9 cellular contexts compared by ENCODE assay signal in the genomic region with DNA sequence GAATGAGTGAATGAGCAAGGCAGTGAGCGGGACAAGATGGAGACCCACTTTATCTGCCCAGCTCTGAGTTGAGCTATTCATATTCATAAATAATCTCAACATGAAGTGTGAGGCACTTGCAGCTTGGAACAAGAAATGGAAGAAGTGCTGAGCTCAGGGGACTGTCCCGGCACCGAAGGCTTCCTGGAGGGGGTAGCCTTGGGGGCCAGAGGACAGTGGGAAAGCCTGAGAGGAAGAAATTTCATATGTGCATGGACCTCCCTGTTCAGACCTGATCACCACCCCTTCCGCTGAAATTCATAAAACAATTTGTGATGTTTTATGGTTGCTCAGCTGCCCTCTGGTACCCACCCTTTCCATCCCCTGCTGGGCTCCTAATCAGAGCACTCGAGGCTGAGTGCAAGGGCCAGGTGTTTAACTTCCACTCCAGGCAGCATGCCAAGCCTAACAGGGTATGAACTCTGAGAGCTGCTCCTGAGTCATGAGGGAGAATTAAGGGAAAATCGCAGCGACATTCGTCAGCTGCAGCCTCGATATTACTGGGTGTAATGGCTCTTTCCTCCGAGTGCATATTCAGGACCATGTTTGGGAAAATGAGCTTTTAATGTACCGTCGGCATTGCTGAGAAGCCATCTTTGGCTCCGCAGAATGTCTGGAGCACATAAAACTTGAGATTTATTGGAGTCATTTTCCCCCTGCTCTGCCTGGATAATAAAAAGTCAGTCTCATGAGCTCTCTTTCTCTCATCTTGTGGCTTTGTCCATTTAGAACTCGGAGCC.
DNase-seq lines count a peak whose midpoint lies in the region; ATAC-seq and TF ChIP-seq lines count a peak whose summit lies in the region.
"Had no signal": no experiment of that assay in that cellular context is flagged by ENCODE, and none has a peak within 500 bp of the region (broad histone marks: within the 10 kb centered on the region; RNA-seq: fewer than 3 reads in every experiment).

No MANE protein-coding gene starts in this region.

- DNase-seq in BE2C (peak; percentile 86), NCI-H1436 (lab: John Stamatoyannopoulos, UW) (peak; percentile 94), ascending aorta (ENCODE audit: low spot score in 2 of 2) (peak; percentile 31 to 83), lung microvascular endothelial cell (ENCODE audit: low read depth in 2 of 2) (peak; percentile 60 to 88), iPS-NIHi7 (ENCODE audit: extremely low spot score) (no peak)
- DNase-seq in NK-92 treated with Interleukin-12 subunit alpha and Interleukin-12 subunit beta, amount 100 ng/mL, for 24 hours (lab: John Stamatoyannopoulos, UW), result no peak
- no peak for DNase-seq in stimulated activated CD4-positive, alpha-beta T cell treated with anti-CD3 and anti-CD28 coated beads, Interleukin-2, amount 100 ng/mL, for 48 hours

- intact Hi-C loops in ascending aorta (cut with DNase I), result loop anchor here (5.0 to 10.0 kb wide), 3 partner anchors 59 to 167 kb away; a partner anchor contains a TSS

- peak overlapping the region; percentile 65 to 70 for H3K27ac ChIP-seq in ascending aorta
- H3K27ac ChIP-seq: skin epidermis had no signal

- no peak for ATAC-seq in GM18907 (IDR thresholded peaks at IDR 0.05; ENCODE audit: unreplicated experiment)

- peak overlapping the region; percentile 41 for H3K4me3 ChIP-seq in BE2C (ENCODE audit: low read depth, low read length)
- peak overlapping the region in 1 of 2 donors; percentile 47 for H3K4me3 ChIP-seq in ascending aorta
- H3K4me3 ChIP-seq: skin epidermis had no signal

- H3K27me3 ChIP-seq in BE2C (no peaks in the 10 kb centered on the region), ascending aorta (no peaks in the 10 kb centered on the region)

- TF ChIP-seq CTCF in BE2C (IDR thresholded peaks at IDR 0.05; ENCODE audit: low read depth, low read length) (no peak), ascending aorta (IDR thresholded peaks at IDR 0.05) (no peak)

- H3K36me3 ChIP-seq in BE2C (no peaks in the 10 kb centered on the region), ascending aorta (no peaks in the 10 kb centered on the region)

- peaks cover 23% of the 10 kb centered on the region for H3K4me1 ChIP-seq in BE2C
- H3K4me1 ChIP-seq in ascending aorta, result peaks cover 11 to 20% of the 10 kb centered on the region in 2 donors

- H3K9me3 ChIP-seq in BE2C (no peaks in the 10 kb centered on the region), ascending aorta (no peaks in the 10 kb centered on the region)

Comparison
In these comparisons a context has a peak if more than half of its experiments do, and no peak if none do; other contexts are left out.
1. DNase-seq: peak in BE2C (single experiment), NCI-H1436 (single experiment), ascending aorta (2 of 2) and lung microvascular endothelial cell (2 of 2); none in NK-92 treated with Interleukin-12 subunit alpha and Interleukin-12 subunit beta, amount 100 ng/mL, for 24 hours (single experiment), iPS-NIHi7 (single experiment) and stimulated activated CD4-positive, alpha-beta T cell treated with anti-CD3 and anti-CD28 coated beads, Interleukin-2, amount 100 ng/mL, for 48 hours (0 of 2).